In genomic region chr10:58453098-58453497, GRCh38 we compare ENCODE assay signal across 26 cellular contexts. TPM values are rescaled to one million over a fixed set of nuclear protein-coding genes. Genes with fewer than 3 reads are reported as not detected.
"Had no signal": no experiment of that assay in that cellular context is flagged by ENCODE, and none has a peak within 500 bp of the region (broad histone marks: within the 10 kb centered on the region; RNA-seq: fewer than 3 reads in every experiment).

No MANE protein-coding gene starts in this region.

- H3K4me2 ChIP-seq: hepatocyte had no signal

- H3K36me3 Mint-ChIP-seq: activated naive CD8-positive, alpha-beta T cell treated with anti-CD3 and anti-CD28 coated beads, Interleukin-2, amount 10 ng/mL, durations not matched to agents 7 days and 5 days; mesothelial cell of epicardium had no signal

- H3K36me3 ChIP-seq: cardiac muscle cell, esophagus squamous epithelium, lower lobe of right lung, stomach had no signal

- H3K4me1 ChIP-seq: esophagus squamous epithelium, lower lobe of right lung had no signal

- H3K27ac Mint-ChIP-seq: activated CD4-positive, alpha-beta T cell treated with anti-CD3 and anti-CD28 coated beads, Interleukin-2, amount 10 ng/mL, durations not matched to agents 7 days and 5 days; activated CD8-positive, alpha-beta T cell treated with anti-CD3 and anti-CD28 coated beads, Interleukin-2, amount 10 ng/mL, durations not matched to agents 7 days and 5 days; activated naive CD8-positive, alpha-beta T cell treated with anti-CD3 and anti-CD28 coated beads, Interleukin-2, amount 10 ng/mL, durations not matched to agents 7 days and 5 days; activated T-cell treated with anti-CD3 and anti-CD28 coated beads, Interleukin-2, amount 50 U/mL, for 24 hours; activated T-helper 2 cell treated with anti-CD3 and anti-CD28 coated beads, Interferon-gamma antibody, Interleukin-2, Interleukin-4, amounts not matched to agents 10 μg/mL and 5 μg/mL and 100 μg/mL, durations not matched to agents 14 hours and 24 hours and 36 hours; effector memory CD8-positive, alpha-beta T cell; mesothelial cell of epicardium had no signal

- H3K9me3 ChIP-seq: esophagus squamous epithelium, lower lobe of right lung had no signal

- DNase-seq: activated CD4-positive, alpha-beta T cell treated with anti-CD3 and anti-CD28 coated beads, Interleukin-2, amount 10 ng/mL, durations not matched to agents 7 days and 5 days; activated CD8-positive, alpha-beta T cell treated with anti-CD3 and anti-CD28 coated beads, Interleukin-2, amount 10 ng/mL, durations not matched to agents 7 days and 5 days; activated naive CD4-positive, alpha-beta T cell treated with Interleukin-2 at 50 U/mL for 16 hours; activated naive CD8-positive, alpha-beta T cell treated with anti-CD3 and anti-CD28 coated beads, Interleukin-2, amount 10 ng/mL, durations not matched to agents 7 days and 5 days; activated T-cell treated with anti-CD3 and anti-CD28 coated beads, Interleukin-2, amount 50 U/mL, for 24 hours; amygdala; effector memory CD8-positive, alpha-beta T cell; esophagus squamous epithelium; left cardiac atrium; lower lobe of right lung; nucleus accumbens; posterior cingulate gyrus; retina; small intestine; stimulated activated CD4-positive, alpha-beta T cell treated with anti-CD3 and anti-CD28 coated beads, Interleukin-4, amount 100 ng/mL, for 1 hour; stomach; T-helper 1 cell; T-helper 9 cell; trophoblast cell had no signal

- H3K27ac ChIP-seq: cardiac muscle cell, esophagus squamous epithelium, hepatocyte, lower lobe of right lung, stomach had no signal

- H2AFZ ChIP-seq: hepatocyte had no signal

- ATAC-seq: activated CD8-positive, alpha-beta T cell treated with anti-CD3 and anti-CD28 coated beads, Interleukin-2, amount 10 ng/mL, durations not matched to agents 7 days and 5 days; effector memory CD8-positive, alpha-beta T cell; lower lobe of right lung had no signal

- FAIRE-seq: islet of Langerhans, small intestine had no signal

- H3K4me3 ChIP-seq: cardiac muscle cell, esophagus squamous epithelium, hepatocyte, lower lobe of right lung, stomach had no signal

- H3K4me1 Mint-ChIP-seq: activated CD4-positive, alpha-beta T cell treated with anti-CD3 and anti-CD28 coated beads, Interleukin-2, amount 10 ng/mL, durations not matched to agents 7 days and 5 days; mesothelial cell of epicardium had no signal

- H3K4me3 Mint-ChIP-seq: activated CD4-positive, alpha-beta T cell treated with anti-CD3 and anti-CD28 coated beads, Interleukin-2, amount 10 ng/mL, durations not matched to agents 7 days and 5 days; activated CD8-positive, alpha-beta T cell treated with anti-CD3 and anti-CD28 coated beads, Interleukin-2, amount 10 ng/mL, durations not matched to agents 7 days and 5 days; activated naive CD8-positive, alpha-beta T cell treated with anti-CD3 and anti-CD28 coated beads, Interleukin-2, amount 10 ng/mL, durations not matched to agents 7 days and 5 days; activated T-cell treated with anti-CD3 and anti-CD28 coated beads, Interleukin-2, amount 50 U/mL, for 24 hours; effector memory CD8-positive, alpha-beta T cell; mesothelial cell of epicardium; nephron had no signal

- H3K27me3 ChIP-seq: cardiac muscle cell, esophagus squamous epithelium, hepatocyte, stomach had no signal

- H3K9me3 Mint-ChIP-seq: activated CD4-positive, alpha-beta T cell treated with anti-CD3 and anti-CD28 coated beads, Interleukin-2, amount 10 ng/mL, durations not matched to agents 7 days and 5 days; activated T-cell treated with anti-CD3 and anti-CD28 coated beads, Interleukin-2, amount 50 U/mL, for 24 hours; activated T-helper 2 cell treated with anti-CD3 and anti-CD28 coated beads, Interferon-gamma antibody, Interleukin-2, Interleukin-4, amounts not matched to agents 10 μg/mL and 5 μg/mL and 100 μg/mL, durations not matched to agents 14 hours and 24 hours and 36 hours; effector memory CD8-positive, alpha-beta T cell; nephron had no signal

- H3K79me2 ChIP-seq: hepatocyte had no signal

RNA-seq across cellular contexts. Expression of gene BICC1, which starts 59.6 kb away (rescaled TPM):
- total RNA-seq: activated CD4-positive, alpha-beta T cell treated with anti-CD3 and anti-CD28 coated beads, Interleukin-2, amount 10 ng/mL, durations not matched to agents 7 days and 5 days; activated CD8-positive, alpha-beta T cell treated with anti-CD3 and anti-CD28 coated beads, Interleukin-2, amount 10 ng/mL, durations not matched to agents 7 days and 5 days; dermis microvascular lymphatic vessel endothelial cell had no signal
